8 cellular contexts compared by ENCODE assay signal in the genomic region with DNA sequence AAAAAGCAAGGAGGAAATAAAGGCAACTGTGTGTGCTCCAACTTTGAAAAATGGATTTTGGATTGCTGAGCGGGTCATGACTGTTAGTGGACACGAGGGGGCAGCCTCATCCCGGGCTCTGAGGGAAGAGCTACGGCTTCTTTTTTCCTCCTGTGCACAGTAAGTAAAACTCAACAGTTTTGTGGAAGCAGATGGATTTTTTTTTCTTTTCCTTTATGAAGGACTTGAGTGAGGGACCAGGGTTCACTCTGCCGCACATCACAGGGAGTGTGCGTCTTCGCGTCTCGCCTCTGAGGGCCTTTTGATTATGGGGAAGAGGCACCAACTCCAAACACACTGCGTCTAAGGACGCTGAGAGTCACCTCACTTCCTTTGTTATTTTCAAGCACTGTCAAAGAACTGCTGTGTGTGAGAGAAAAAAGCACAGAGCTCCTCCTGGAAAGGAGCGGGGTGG.
DNase-seq lines count a peak whose midpoint lies in the region; ATAC-seq and TF ChIP-seq lines count a peak whose summit lies in the region.

No MANE protein-coding gene starts in this region.

- peak overlapping the region; percentile 28; the same call in 1 of the 2 replicates for H3K4me2 ChIP-seq in HCT116 (ENCODE audit: low read length)

- H3K4me1 ChIP-seq in HCT116 (ENCODE audit: control insufficient read depth in 1 of 2, insufficient read depth in 2 of 2, low read length in 2 of 2) (no peaks in the 10 kb centered on the region), mesodermal cell (ENCODE audit: control insufficient read depth, insufficient read depth, low read length, poor library complexity, severe bottlenecking) (peaks cover 5% of the 10 kb centered on the region)

- intact Hi-C loops in HCT116 (cut with micrococcal nuclease) = no loop called here

- peak; percentile 72 for TF ChIP-seq RAD21 in HCT116 (IDR thresholded peaks at IDR 0.05; ENCODE audit: low read depth)

- no peak overlapping the region for H3K9ac ChIP-seq in HCT116 (ENCODE audit: low read length)

- TF ChIP-seq CTCF in HCT116 (IDR thresholded peaks at IDR 0.05 in 2 of 3, conservative IDR thresholded peaks at IDR 0.05 in 1 of 3; ENCODE audit: borderline replicate concordance in 1 of 3, insufficient read depth in 1 of 3, low read depth in 2 of 3, low read length in 2 of 3) (peak; percentile 14 to 92 (median 87); a peak in 4 of 6 replicates), NB4 (IDR thresholded peaks at IDR 0.05; ENCODE audit: low read depth, low read length) (peak; percentile 92)

- H3K27ac ChIP-seq in HCT116 (ENCODE audit: low read depth, low read length) (no peak overlapping the region), epithelial cell of prostate (peak overlapping the region; percentile 36), mesodermal cell (ENCODE audit: low read depth, low read length, severe bottlenecking) (peak overlapping the region; percentile 41)

- H3K27me3 ChIP-seq in HCT116 (ENCODE audit: insufficient read depth, low read length) = peaks cover 10% of the 10 kb centered on the region; the same call in 1 of the 2 replicates

- peak; percentile 58 for DNase-seq in activated CD8-positive, alpha-beta memory T cell treated with anti-CD3 and anti-CD28 coated beads for 24 hours
- no peak for DNase-seq in activated CD8-positive, alpha-beta memory T cell treated with anti-CD3 and anti-CD28 coated beads, Interleukin-2, amount 50 U/mL, for 4 hours
- DNase-seq in HCT116 (ENCODE audit: low read depth, low spot score) = peak; percentile 7
- peak; percentile 55 for DNase-seq in NB4 (ENCODE audit: low read depth)
- DNase-seq in activated CD4-positive, alpha-beta T cell treated with anti-CD3 and anti-CD28 coated beads, Interleukin-2, amount 50 U/mL, for 24 hours (ENCODE audit: low read depth in 1 of 2, low spot score in 1 of 2) = peak; percentile 1 to 20
- no peak for DNase-seq in epithelial cell of prostate (ENCODE audit: low read depth, low spot score)
- peak; percentile 17 for DNase-seq in stromal cell of bone marrow (ENCODE audit: low read depth)

- no peaks in the 10 kb centered on the region for H3K9me3 ChIP-seq in HCT116 (ENCODE audit: control insufficient read depth in 1 of 2, insufficient read depth in 1 of 2, low read depth in 1 of 2, low read length in 2 of 2)
- no peaks in the 10 kb centered on the region for H3K9me3 ChIP-seq in mesodermal cell (ENCODE audit: control insufficient read depth, low read length)

- no peaks in the 10 kb centered on the region for H4K20me1 ChIP-seq in HCT116 (ENCODE audit: insufficient read depth)

- no peaks in the 10 kb centered on the region for H3K9me2 ChIP-seq in HCT116 (ENCODE audit: insufficient read depth)

- peak overlapping the region; percentile 38 for H2AFZ ChIP-seq in HCT116 (ENCODE audit: low read depth, low read length, poor library complexity, severe bottlenecking)

- BruUV-seq in HCT116 (replicated peaks; lab: Mats Ljungman, UMichigan) = no TSS peak

- H3K36me3 ChIP-seq in HCT116 (ENCODE audit: control insufficient read depth in 1 of 2, insufficient read depth in 2 of 2, low read length in 2 of 2) (no peaks in the 10 kb centered on the region), mesodermal cell (ENCODE audit: control insufficient read depth, insufficient read depth, low read length) (no peaks in the 10 kb centered on the region)

- H3K79me2 ChIP-seq in HCT116 (ENCODE audit: insufficient read depth, low read length) = no peaks in the 10 kb centered on the region

- 0% methylated on average over 1 to 5 of the region's 12 CpGs for WGBS in mesodermal cell (ENCODE audit: insufficient coverage in 2 of 2), 2 experiments

- POLR2A ChIA-PET in HCT116 (lab: Charles Lee) = no interaction called here

- CTCF ChIA-PET in HCT116 (lab: Charles Lee) = interaction anchor here (0.7 to 1.5 kb wide), 4 partner anchors 13 to 30 kb away, joined by 3 to 5 read pairs (median 3); no protein-coding TSS in a partner anchor

- no peak for TF ChIP-seq POLR2A in HCT116 (IDR thresholded peaks at IDR 0.05; ENCODE audit: borderline replicate concordance, extremely low read depth, insufficient read depth, insufficient read length)
- no peak for TF ChIP-seq POLR2A in NB4 (IDR thresholded peaks at IDR 0.05; ENCODE audit: extremely low read depth, insufficient read length)

- H3K4me3 ChIP-seq in HCT116 (replicated peaks in 1 of 2; ENCODE audit: low read depth in 1 of 2, low read length in 2 of 2) (no peak overlapping the region), NB4 (ENCODE audit: low read depth, low read length) (no peak overlapping the region), mesodermal cell (ENCODE audit: extremely low read depth, insufficient read depth, low read length, poor library complexity, severe bottlenecking) (no peak overlapping the region)

- RAD21 ChIA-PET in HCT116 (lab: Charles Lee; ENCODE audit: low non-redundant PET in 1 of 2, low total read pairs in 2 of 2, uncharacterized antibody in 2 of 2, unreplicated experiment in 2 of 2) = no interaction called here

- peak; percentile 87 for ATAC-seq in HCT116

TF ChIP-seq in HCT116, 20 proteins besides CTCF, POLR2A, EP300 and RAD21:
- no peak for TF ChIP-seq JUND (IDR thresholded peaks at IDR 0.05)
- TF ChIP-seq CEBPB (IDR thresholded peaks at IDR 0.05; ENCODE audit: low read depth) = no peak
- no peak for TF ChIP-seq EZH2 (IDR thresholded peaks at IDR 0.05)
- TF ChIP-seq FOSL1 (IDR thresholded peaks at IDR 0.05; ENCODE audit: low read depth) = no peak
- TF ChIP-seq, protein P1, sequence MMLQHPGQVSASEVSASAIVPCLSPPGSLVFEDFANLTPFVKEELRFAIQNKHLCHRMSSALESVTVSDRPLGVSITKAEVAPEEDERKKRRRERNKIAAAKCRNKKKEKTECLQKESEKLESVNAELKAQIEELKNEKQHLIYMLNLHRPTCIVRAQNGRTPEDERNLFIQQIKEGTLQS (IDR thresholded peaks at IDR 0.05) = no peak
- TF ChIP-seq, protein P2, sequence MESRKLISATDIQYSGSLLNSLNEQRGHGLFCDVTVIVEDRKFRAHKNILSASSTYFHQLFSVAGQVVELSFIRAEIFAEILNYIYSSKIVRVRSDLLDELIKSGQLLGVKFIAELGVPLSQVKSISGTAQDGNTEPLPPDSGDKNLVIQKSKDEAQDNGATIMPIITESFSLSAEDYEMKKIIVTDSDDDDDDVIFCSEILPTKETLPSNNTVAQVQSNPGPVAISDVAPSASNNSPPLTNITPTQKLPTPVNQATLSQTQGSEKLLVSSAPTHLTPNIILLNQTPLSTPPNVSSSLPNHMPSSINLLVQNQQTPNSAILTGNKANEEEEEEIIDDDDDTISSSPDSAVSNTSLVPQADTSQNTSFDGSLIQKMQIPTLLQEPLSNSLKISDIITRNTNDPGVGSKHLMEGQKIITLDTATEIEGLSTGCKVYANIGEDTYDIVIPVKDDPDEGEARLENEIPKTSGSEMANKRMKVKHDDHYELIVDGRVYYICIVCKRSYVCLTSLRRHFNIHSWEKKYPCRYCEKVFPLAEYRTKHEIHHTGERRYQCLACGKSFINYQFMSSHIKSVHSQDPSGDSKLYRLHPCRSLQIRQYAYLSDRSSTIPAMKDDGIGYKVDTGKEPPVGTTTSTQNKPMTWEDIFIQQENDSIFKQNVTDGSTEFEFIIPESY (IDR thresholded peaks at IDR 0.05; ENCODE audit: extremely low read depth, insufficient replicate concordance, low read length) = no peak
- no peak for TF ChIP-seq EGR1 (IDR thresholded peaks at IDR 0.05; ENCODE audit: low read depth)
- TF ChIP-seq TCF7L2 (IDR thresholded peaks at IDR 0.05; ENCODE audit: borderline replicate concordance, extremely low read depth, insufficient read depth, insufficient read length) = no peak
- no peak for TF ChIP-seq POLR2AphosphoS5 (IDR thresholded peaks at IDR 0.05; ENCODE audit: low read depth, low read length)
- TF ChIP-seq SRF (IDR thresholded peaks at IDR 0.05; ENCODE audit: low read depth) = no peak
- TF ChIP-seq ZNF274 (IDR thresholded peaks at IDR 0.05; ENCODE audit: low read depth, low read length) = no peak

Comparison
In these comparisons a context has a peak if more than half of its experiments do, and no peak if none do; other contexts are left out.
1. DNase-seq: peak in activated CD8-positive, alpha-beta memory T cell treated with anti-CD3 and anti-CD28 coated beads for 24 hours (single experiment), HCT116 (single experiment), NB4 (single experiment), activated CD4-positive, alpha-beta T cell treated with anti-CD3 and anti-CD28 coated beads, Interleukin-2, amount 50 U/mL, for 24 hours (2 of 2) and stromal cell of bone marrow (single experiment); none in activated CD8-positive, alpha-beta memory T cell treated with anti-CD3 and anti-CD28 coated beads, Interleukin-2, amount 50 U/mL, for 4 hours (single experiment) and epithelial cell of prostate (single experiment).